ENCODE assay signal across 25 cellular contexts in the genomic region with DNA sequence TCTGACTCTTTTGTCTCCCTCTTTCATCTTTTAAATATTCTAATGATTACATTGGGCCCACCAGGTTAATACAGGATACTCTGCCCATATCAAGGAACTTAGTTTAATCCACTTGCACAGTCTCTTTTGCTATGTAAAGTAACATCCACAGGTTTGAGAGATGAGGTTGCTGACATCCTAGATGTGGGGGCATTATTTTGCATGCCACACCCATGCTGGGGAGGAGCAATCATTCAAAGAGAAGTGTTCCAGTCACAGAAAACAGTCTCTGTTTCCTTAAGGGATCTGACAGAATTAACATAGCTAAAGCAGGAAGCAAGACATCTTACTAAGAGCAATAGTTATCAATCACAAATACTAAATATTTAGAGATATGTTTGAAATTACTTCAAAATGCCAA. TPM values are rescaled to one million over a fixed set of nuclear protein-coding genes. Genes with fewer than 3 reads are reported as not detected.
"Had no signal": no experiment of that assay in that cellular context is flagged by ENCODE, and none has a peak within 500 bp of the region (broad histone marks: within the 10 kb centered on the region; RNA-seq: fewer than 3 reads in every experiment).

No MANE protein-coding gene starts in this region.

- H3K4me3 Mint-ChIP-seq: activated B cell treated with CpG ODN at 0.5 μM for 24 hours; activated CD4-positive, alpha-beta memory T cell treated with anti-CD3 and anti-CD28 coated beads, Interleukin-2, amount 10 ng/mL, durations not matched to agents 7 days and 5 days; activated CD4-positive, alpha-beta T cell treated with anti-CD3 and anti-CD28 coated beads, Interleukin-2, amount 10 ng/mL, durations not matched to agents 24 days and 14 days; activated naive CD4-positive, alpha-beta T cell treated with anti-CD3 and anti-CD28 coated beads for 36 hours; activated naive CD8-positive, alpha-beta T cell; activated T-helper 17 cell treated with anti-CD3 and anti-CD28 coated beads, Interleukin-2, amount 50 U/mL, for 72 hours; brain; central memory CD8-positive, alpha-beta T cell; T-helper 1 cell treated with Interleukin-12 subunit alpha and Interleukin-12 subunit beta and Interleukin-4 antibody, amounts not matched to agents 30 μg/mL and 1 μg/mL, for 36 hours had no signal

- H3K27me3 Mint-ChIP-seq: activated B cell treated with CpG ODN at 0.5 μM for 24 hours; activated CD4-positive, alpha-beta memory T cell treated with anti-CD3 and anti-CD28 coated beads, Interleukin-2, amount 10 ng/mL, durations not matched to agents 7 days and 5 days; activated CD4-positive, alpha-beta T cell treated with anti-CD3 and anti-CD28 coated beads, Interleukin-2, amount 10 ng/mL, durations not matched to agents 24 days and 14 days; activated naive CD8-positive, alpha-beta T cell; activated T-helper 17 cell treated with anti-CD3 and anti-CD28 coated beads, Interleukin-2, amount 50 U/mL, for 72 hours; central memory CD8-positive, alpha-beta T cell had no signal

- H3K27ac Mint-ChIP-seq: activated B cell treated with CpG ODN at 0.5 μM for 24 hours; activated CD4-positive, alpha-beta memory T cell treated with anti-CD3 and anti-CD28 coated beads, Interleukin-2, amount 10 ng/mL, durations not matched to agents 7 days and 5 days; activated CD4-positive, alpha-beta T cell treated with anti-CD3 and anti-CD28 coated beads, Interleukin-2, amount 10 ng/mL, durations not matched to agents 24 days and 14 days; activated naive CD4-positive, alpha-beta T cell treated with anti-CD3 and anti-CD28 coated beads for 36 hours; activated naive CD8-positive, alpha-beta T cell; activated T-helper 17 cell treated with anti-CD3 and anti-CD28 coated beads, Interleukin-2, amount 50 U/mL, for 72 hours; brain; T-helper 1 cell treated with Interleukin-12 subunit alpha and Interleukin-12 subunit beta and Interleukin-4 antibody, amounts not matched to agents 30 μg/mL and 1 μg/mL, for 36 hours had no signal

- H2AFZ ChIP-seq: PC-9 had no signal

- FAIRE-seq: astrocyte had no signal

- H3K4me3 ChIP-seq: PC-9, SK-N-MC had no signal

- H3K4me2 ChIP-seq: PC-9 had no signal

- H3K27ac ChIP-seq: PC-9, SK-N-MC had no signal

- H3K9me3 Mint-ChIP-seq: activated B cell treated with CpG ODN at 0.5 μM for 24 hours; activated CD4-positive, alpha-beta memory T cell treated with anti-CD3 and anti-CD28 coated beads, Interleukin-2, amount 10 ng/mL, durations not matched to agents 7 days and 5 days; activated CD4-positive, alpha-beta T cell treated with anti-CD3 and anti-CD28 coated beads, Interleukin-2, amount 10 ng/mL, durations not matched to agents 24 days and 14 days; activated naive CD4-positive, alpha-beta T cell treated with anti-CD3 and anti-CD28 coated beads for 36 hours; activated T-helper 17 cell treated with anti-CD3 and anti-CD28 coated beads, Interleukin-2, amount 50 U/mL, for 72 hours; brain; T-helper 1 cell treated with Interleukin-12 subunit alpha and Interleukin-12 subunit beta and Interleukin-4 antibody, amounts not matched to agents 30 μg/mL and 1 μg/mL, for 36 hours had no signal

- ATAC-seq: activated T-helper 17 cell treated with anti-CD3 and anti-CD28 coated beads, Interleukin-2, amount 50 U/mL, for 72 hours had no signal

- H3K4me1 Mint-ChIP-seq: activated B cell treated with CpG ODN at 0.5 μM for 24 hours; activated CD4-positive, alpha-beta memory T cell treated with anti-CD3 and anti-CD28 coated beads, Interleukin-2, amount 10 ng/mL, durations not matched to agents 7 days and 5 days; activated CD4-positive, alpha-beta T cell treated with anti-CD3 and anti-CD28 coated beads, Interleukin-2, amount 10 ng/mL, durations not matched to agents 24 days and 14 days; activated T-helper 17 cell treated with anti-CD3 and anti-CD28 coated beads, Interleukin-2, amount 50 U/mL, for 72 hours; brain; central memory CD8-positive, alpha-beta T cell had no signal

- DNase-seq: activated B cell treated with CpG ODN at 0.5 μM for 24 hours; activated CD4-positive, alpha-beta memory T cell treated with anti-CD3 and anti-CD28 coated beads, Interleukin-2, amount 10 ng/mL, durations not matched to agents 7 days and 5 days; activated CD4-positive, alpha-beta T cell treated with anti-CD3 and anti-CD28 coated beads for 1 hour; activated CD4-positive, alpha-beta T cell treated with anti-CD3 and anti-CD28 coated beads, Interleukin-2, amount 10 ng/mL, durations not matched to agents 24 days and 14 days; activated gamma-delta T cell; activated naive CD4-positive, alpha-beta T cell treated with anti-CD3 and anti-CD28 coated beads for 36 hours; activated T-cell treated with anti-CD3 and anti-CD28 coated beads for 4 hours; activated T-cell treated with anti-CD3 and anti-CD28 coated beads, Interleukin-2, amount 50 U/mL, for 48 hours; amygdala; KG1; NCI-H1105; NCI-H1436; NCI-H1694 treated with DMSO at 0.1 percent for 48 hours; NCI-H2081; NCI-H446; NCI-H524; PC-9 had no signal

- H3K36me3 Mint-ChIP-seq: activated naive CD8-positive, alpha-beta T cell; brain had no signal

RNA-seq across cellular contexts. Expression of a gene that starts 11.5 kb away (rescaled TPM):
- total RNA-seq: activated B cell treated with CpG ODN at 0.5 μM for 24 hours; activated CD4-positive, alpha-beta memory T cell treated with anti-CD3 and anti-CD28 coated beads, Interleukin-2, amount 10 ng/mL, durations not matched to agents 7 days and 5 days; activated CD4-positive, alpha-beta T cell treated with anti-CD3 and anti-CD28 coated beads, Interleukin-2, amount 10 ng/mL, durations not matched to agents 24 days and 14 days; activated CD8-positive, alpha-beta memory T cell treated with anti-CD3 and anti-CD28 coated beads for 36 hours; activated naive CD4-positive, alpha-beta T cell treated with anti-CD3 and anti-CD28 coated beads for 36 hours; activated T-helper 17 cell treated with anti-CD3 and anti-CD28 coated beads, Interleukin-2, amount 50 U/mL, for 72 hours had no signal
